ENCODE assay signal across 21 cellular contexts in genomic region chr17:72219824-72220473, GRCh38.
DNase-seq lines count a peak whose midpoint lies in the region; ATAC-seq and TF ChIP-seq lines count a peak whose summit lies in the region.
"Had no signal": no experiment of that assay in that cellular context is flagged by ENCODE, and none has a peak within 500 bp of the region (broad histone marks: within the 10 kb centered on the region; RNA-seq: fewer than 3 reads in every experiment).

No MANE protein-coding gene starts in this region.

- intact Hi-C loops in dorsolateral prefrontal cortex (cut with DNase I), result loop anchor here in 1 of 2 donors (10.0 kb wide), 1 partner anchor 65 kb away; no protein-coding TSS in a partner anchor

- TF ChIP-seq CTCF in dorsolateral prefrontal cortex (IDR thresholded peaks at IDR 0.05 in 54 of 56, conservative IDR thresholded peaks at IDR 0.05 in 2 of 56; ENCODE audit: low read depth in 1 of 56, partially characterized antibody in 56 of 56) (no peak), kidney epithelial cell (IDR thresholded peaks at IDR 0.05; ENCODE audit: insufficient read depth, low read length, poor library complexity, severe bottlenecking) (no peak)

- TF ChIP-seq POLR2A in erythroblast (IDR thresholded peaks at IDR 0.05; ENCODE audit: low read length), result no peak

- H3K27ac ChIP-seq in dorsolateral prefrontal cortex, result no peak overlapping the region
- H3K27ac ChIP-seq: body of pancreas, skin epidermis, thyroid gland had no signal

- ATAC-seq in HG03097 (IDR thresholded peaks at IDR 0.05; ENCODE audit: low FRiP score, unreplicated experiment), result no peak
- ATAC-seq: body of pancreas, HepG2 had no signal

- peaks cover 57% of the 10 kb centered on the region for H3K27me3 ChIP-seq in NT2/D1 (ENCODE audit: insufficient read depth, insufficient read length)
- peaks cover 0 to 35% (median 15%) of the 10 kb centered on the region in 45 donors for H3K27me3 ChIP-seq in dorsolateral prefrontal cortex
- H3K27me3 ChIP-seq in kidney epithelial cell (ENCODE audit: control insufficient read depth, insufficient read depth, low read length), result peaks cover 19% of the 10 kb centered on the region
- H3K27me3 ChIP-seq: body of pancreas, thyroid gland had no signal

- peaks cover 5% of the 10 kb centered on the region for H3K4me1 ChIP-seq in NT2/D1 (ENCODE audit: insufficient read depth, insufficient read length)

- no peaks in the 10 kb centered on the region for H3K36me3 ChIP-seq in NT2/D1 (ENCODE audit: insufficient read depth, insufficient read length, low read length)
- no peaks in the 10 kb centered on the region for H3K36me3 ChIP-seq in kidney epithelial cell (ENCODE audit: control insufficient read depth, insufficient read depth, low read length)
- H3K36me3 ChIP-seq: thyroid gland had no signal

- H3K9me3 ChIP-seq in NT2/D1 (ENCODE audit: insufficient read depth, low read length), result no peaks in the 10 kb centered on the region
- H3K9me3 ChIP-seq: body of pancreas, thyroid gland had no signal

- H3K9ac ChIP-seq in NT2/D1 (ENCODE audit: insufficient read length, low read depth), result peak overlapping the region; percentile 44

- no peak for DNase-seq in NT2/D1 (ENCODE audit: low read depth, low spot score)
- no peak for DNase-seq in dorsolateral prefrontal cortex
- no peak for DNase-seq in kidney epithelial cell (ENCODE audit: low read depth)
- DNase-seq in retina, result peak; percentile 80
- DNase-seq in NCI-H526 treated with DMSO at 0.1 percent for 48 hours (lab: John Stamatoyannopoulos, UW), result no peak
- DNase-seq in amygdala (lab: John Stamatoyannopoulos, UW), result no peak
- DNase-seq in erythroblast (lab: John Stamatoyannopoulos, UW), result no peak
- DNase-seq: activated effector memory CD4-positive, alpha-beta T cell treated with anti-CD3 and anti-CD28 coated beads, Interleukin-2, amount 50 U/mL, for 16 hours; AML-193; body of pancreas; effector CD4-positive, alpha-beta T cell; GF-D8; MM.1S; NCI-H1694 treated with DMSO at 0.1 percent for 48 hours; NCI-H510A; SIG-M5; T-helper 9 cell had no signal

- H3K4me3 ChIP-seq in NT2/D1 (ENCODE audit: insufficient read length, low read depth) (peak overlapping the region; percentile 30), dorsolateral prefrontal cortex (peak overlapping the region in 56 of 59 donors; percentile 2 to 62 (median 36)), kidney epithelial cell (ENCODE audit: low read depth, low read length) (peak overlapping the region; percentile 22)
- H3K4me3 ChIP-seq: body of pancreas, skin epidermis had no signal
